Comparison of ENCODE assay signal across 1 cellular context in genomic region chr21:33324311-33325221, GRCh38.
A peak's percentile ranks its signal among the peaks of the same experiment; 100 is the strongest.
TF ChIP-seq lines count a peak whose summit lies in the region.

IFNAR1 (plus strand) TSS chr21:33324970; CDS start chr21:33325056, 86 bp downstream.

TF ChIP-seq in HepG2, 621 proteins besides CTCF, POLR2A, EP300 and RAD21 (continued from another document and continues in another):
- TF ChIP-seq PRDM10 (CRISPR knock-in tag; IDR thresholded peaks at IDR 0.05; ENCODE audit: low read depth) = peak; percentile 55; the same call in 1 of the 2 replicates
- no peak for TF ChIP-seq TBX3 (IDR thresholded peaks at IDR 0.05; ENCODE audit: borderline replicate concordance)
- 0 out of 2 replicates have a peak, but pooled peaks have one; percentile 55 for TF ChIP-seq ARHGAP35 (CRISPR knock-in tag; IDR thresholded peaks at IDR 0.05; ENCODE audit: borderline replicate concordance)
- 0 out of 2 replicates have a peak, but pooled peaks have one; percentile 43 for TF ChIP-seq DNMT1 (CRISPR knock-in tag; IDR thresholded peaks at IDR 0.05)
- peak; percentile 42; the same call in 1 of the 2 replicates for TF ChIP-seq ZBTB34 (CRISPR knock-in tag; IDR thresholded peaks at IDR 0.05)
- peak; percentile 47; the same call in 1 of the 2 replicates for TF ChIP-seq BCL3 (CRISPR knock-in tag; IDR thresholded peaks at IDR 0.05)
- peak; percentile 68; the same call in 1 of the 2 replicates for TF ChIP-seq ARNT2 (CRISPR knock-in tag; IDR thresholded peaks at IDR 0.05; ENCODE audit: low read depth)
- 0 out of 2 replicates have a peak, but pooled peaks have one; percentile 8 for TF ChIP-seq ZFAT (CRISPR knock-in tag; conservative IDR thresholded peaks at IDR 0.05)
- TF ChIP-seq ZNF556 (CRISPR knock-in tag; IDR thresholded peaks at IDR 0.05; ENCODE audit: borderline replicate concordance) = peak; percentile 90; the same call in 1 of the 2 replicates
- peak; percentile 80 for TF ChIP-seq ZNF691 (CRISPR knock-in tag; IDR thresholded peaks at IDR 0.05; ENCODE audit: borderline replicate concordance, low read depth)
- peak; percentile 66 for TF ChIP-seq THAP11 (CRISPR knock-in tag; IDR thresholded peaks at IDR 0.05)
- TF ChIP-seq ZNF704 (CRISPR knock-in tag; IDR thresholded peaks at IDR 0.05; ENCODE audit: borderline replicate concordance) = peak; percentile 91
- TF ChIP-seq ZNF674 (CRISPR knock-in tag; IDR thresholded peaks at IDR 0.05; ENCODE audit: low read depth) = peak; percentile 90; the same call in 1 of the 2 replicates
- peak; percentile 80; the same call in 1 of the 2 replicates for TF ChIP-seq PAX8 (CRISPR knock-in tag; IDR thresholded peaks at IDR 0.05; ENCODE audit: borderline replicate concordance)
- TF ChIP-seq SRSF9 (IDR thresholded peaks at IDR 0.05; ENCODE audit: borderline replicate concordance, insufficient read depth, low read depth, low read length, poor library complexity, severe bottlenecking) = no peak
- peak; percentile 78; the same call in 1 of the 2 replicates for TF ChIP-seq ZNF614 (CRISPR knock-in tag; IDR thresholded peaks at IDR 0.05; ENCODE audit: borderline replicate concordance)
- peak; percentile 92 for TF ChIP-seq TAF1 (CRISPR knock-in tag; IDR thresholded peaks at IDR 0.05)
- TF ChIP-seq ZNF687 (CRISPR knock-in tag; IDR thresholded peaks at IDR 0.05) = peak; percentile 96
- TF ChIP-seq ZNF530 (CRISPR knock-in tag; IDR thresholded peaks at IDR 0.05; ENCODE audit: low read depth) = peak; percentile 44; the same call in 1 of the 2 replicates
- TF ChIP-seq MXI1 (IDR thresholded peaks at IDR 0.05; ENCODE audit: borderline replicate concordance, low read depth, low read length) = peak; percentile 44; the same call in 1 of the 3 replicates
- no peak for TF ChIP-seq SOX6 (IDR thresholded peaks at IDR 0.05)
- TF ChIP-seq SOX6 (CRISPR knock-in tag; IDR thresholded peaks at IDR 0.05) = peak; percentile 69
- no peak for TF ChIP-seq ZNF34 (CRISPR knock-in tag; IDR thresholded peaks at IDR 0.05; ENCODE audit: borderline replicate concordance)
- no peak for TF ChIP-seq ZNF44 (CRISPR knock-in tag; IDR thresholded peaks at IDR 0.05)
- TF ChIP-seq TFAP4 (IDR thresholded peaks at IDR 0.05; ENCODE audit: borderline replicate concordance, low read depth) = peak; percentile 59; the same call in 1 of the 2 replicates
- TF ChIP-seq MXD4 (CRISPR knock-in tag; IDR thresholded peaks at IDR 0.05) = 0 out of 2 replicates have a peak, but pooled peaks have one; percentile 50
- peak; percentile 70 for TF ChIP-seq ELF1 (CRISPR knock-in tag; IDR thresholded peaks at IDR 0.05)
- peak; percentile 78; the same call in 1 of the 2 replicates for TF ChIP-seq ZNF709 (CRISPR knock-in tag; IDR thresholded peaks at IDR 0.05)
- peak; percentile 63 for TF ChIP-seq CEBPG (CRISPR knock-in tag; IDR thresholded peaks at IDR 0.05)
- peak; percentile 26; the same call in 1 of the 2 replicates for TF ChIP-seq ZNF33B (CRISPR knock-in tag; IDR thresholded peaks at IDR 0.05)
- no peak; the same call in 1 of the 2 replicates for TF ChIP-seq ZNF788 (CRISPR knock-in tag; IDR thresholded peaks at IDR 0.05; ENCODE audit: borderline replicate concordance)
- peak; percentile 66 for TF ChIP-seq CREB3 (CRISPR knock-in tag; IDR thresholded peaks at IDR 0.05)
- TF ChIP-seq GATAD1 (CRISPR knock-in tag; IDR thresholded peaks at IDR 0.05) = peak; percentile 57
- no peak for TF ChIP-seq SYNCRIP (IDR thresholded peaks at IDR 0.05; ENCODE audit: insufficient read depth, low read depth, low read length)
- TF ChIP-seq SOX5 (CRISPR knock-in tag; IDR thresholded peaks at IDR 0.05; ENCODE audit: borderline replicate concordance) = peak; percentile 6; the same call in 1 of the 2 replicates
- peak; percentile 68 for TF ChIP-seq ZNF430 (CRISPR knock-in tag; IDR thresholded peaks at IDR 0.05)
- TF ChIP-seq TFDP1 (CRISPR knock-in tag; IDR thresholded peaks at IDR 0.05; ENCODE audit: borderline replicate concordance) = peak; percentile 73
- peak; percentile 81 for TF ChIP-seq ZNF891 (CRISPR knock-in tag; IDR thresholded peaks at IDR 0.05)
- TF ChIP-seq ZMAT3 (CRISPR knock-in tag; conservative IDR thresholded peaks at IDR 0.05) = 0 out of 2 replicates have a peak, but pooled peaks have one; percentile 33
- peak; percentile 55; the same call in 1 of the 2 replicates for TF ChIP-seq ZGPAT (CRISPR knock-in tag; IDR thresholded peaks at IDR 0.05)
- TF ChIP-seq ZNF713 (CRISPR knock-in tag; IDR thresholded peaks at IDR 0.05) = 0 out of 2 replicates have a peak, but pooled peaks have one; percentile 10
